In the genomic region with DNA sequence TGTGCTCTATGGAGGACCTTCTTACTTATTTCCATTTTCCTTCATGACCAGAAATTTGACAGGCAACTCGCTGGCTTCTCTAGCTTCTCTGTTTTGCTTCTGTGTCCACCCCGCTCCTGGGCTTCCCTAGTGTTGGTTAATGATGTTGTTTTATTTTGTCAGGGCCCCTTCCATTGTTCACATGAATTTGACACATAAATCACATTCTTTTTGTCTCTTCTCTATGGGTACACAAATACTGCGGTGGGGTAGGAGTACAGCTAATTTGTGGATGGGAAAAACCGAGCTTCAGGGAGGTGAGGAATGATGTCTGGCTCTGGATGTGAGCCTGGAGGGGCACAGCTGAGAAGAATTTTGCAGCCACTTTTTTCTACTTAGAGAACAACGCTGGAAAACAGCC, we compare ENCODE assay signal across 30 cellular contexts.
"Had no signal": no experiment of that assay in that cellular context is flagged by ENCODE, and none has a peak within 500 bp of the region (broad histone marks: within the 10 kb centered on the region; RNA-seq: fewer than 3 reads in every experiment).

No MANE protein-coding gene starts in this region.

- FAIRE-seq: bronchial epithelial cell had no signal

- H3K4me1 ChIP-seq: adrenal gland, esophagus muscularis mucosa, foreskin keratinocyte, gastrocnemius medialis, heart left ventricle had no signal

- DNase-seq: activated CD4-positive, alpha-beta memory T cell treated with anti-CD3 and anti-CD28 coated beads for 36 hours; activated CD4-positive, alpha-beta T cell treated with anti-CD3 and anti-CD28 coated beads for 36 hours; activated CD4-positive, alpha-beta T cell treated with anti-CD3 and anti-CD28 coated beads, Interleukin-2, amount 10 ng/mL, durations not matched to agents 24 days and 14 days; activated CD4-positive, CD25-positive, alpha-beta regulatory T cell; activated CD4-positive, CD25-positive, alpha-beta regulatory T cell treated with anti-CD3 and anti-CD28 coated beads, Interleukin-2, amount 50 U/mL, for 72 hours; activated CD8-positive, alpha-beta memory T cell treated with anti-CD3 and anti-CD28 coated beads, Interleukin-2, amount 10 ng/mL, durations not matched to agents 7 days and 5 days; activated CD8-positive, alpha-beta memory T cell treated with anti-CD3 and anti-CD28 coated beads, Interleukin-2, amount 50 U/mL, for 4 hours; activated CD8-positive, alpha-beta T cell treated with anti-CD3 and anti-CD28 coated beads, Interleukin-2, amount 10 ng/mL, durations not matched to agents 7 days and 5 days; activated effector memory CD4-positive, alpha-beta T cell treated with anti-CD3 and anti-CD28 coated beads, Interleukin-2, amount 50 U/mL, for 16 hours; activated naive CD4-positive, alpha-beta T cell treated with anti-CD3 and anti-CD28 coated beads for 36 hours; activated naive CD8-positive, alpha-beta T cell treated with anti-CD3 and anti-CD28 coated beads for 36 hours; activated naive CD8-positive, alpha-beta T cell treated with anti-CD3 and anti-CD28 coated beads, Interleukin-2, amount 50 U/mL, for 24 hours; activated T-cell treated with anti-CD3 and anti-CD28 coated beads, Interleukin-2, amount 50 U/mL, for 1 hour; activated T-cell treated with anti-CD3 and anti-CD28 coated beads, Interleukin-2, amount 50 U/mL, for 48 hours; adrenal gland; amygdala; aorta; brain microvascular endothelial cell; dermis blood vessel endothelial cell; effector CD4-positive, alpha-beta T cell; effector memory CD8-positive, alpha-beta T cell; erythroblast; foreskin keratinocyte; gastrocnemius medialis; glutamatergic neuron; heart left ventricle; T-helper 2 cell had no signal

- H3K9me3 ChIP-seq: adrenal gland, esophagus muscularis mucosa, gastrocnemius medialis, heart left ventricle had no signal

- H3K27me3 ChIP-seq: adrenal gland, brain microvascular endothelial cell, esophagus muscularis mucosa, foreskin keratinocyte, gastrocnemius medialis, heart left ventricle had no signal

- H3K4me3 ChIP-seq: adrenal gland, coronary artery, esophagus muscularis mucosa, gastrocnemius medialis, heart left ventricle had no signal

- H3K36me3 ChIP-seq: adrenal gland, brain microvascular endothelial cell, gastrocnemius medialis, heart left ventricle had no signal

- H3K27ac ChIP-seq: adrenal gland, brain microvascular endothelial cell, coronary artery, esophagus muscularis mucosa, foreskin keratinocyte, gastrocnemius medialis, heart left ventricle had no signal

- ATAC-seq: activated CD4-positive, alpha-beta T cell treated with anti-CD3 and anti-CD28 coated beads for 36 hours; activated CD8-positive, alpha-beta memory T cell treated with anti-CD3 and anti-CD28 coated beads, Interleukin-2, amount 10 ng/mL, durations not matched to agents 7 days and 5 days; activated CD8-positive, alpha-beta T cell treated with anti-CD3 and anti-CD28 coated beads, Interleukin-2, amount 10 ng/mL, durations not matched to agents 7 days and 5 days; activated naive CD8-positive, alpha-beta T cell treated with anti-CD3 and anti-CD28 coated beads, Interleukin-2, amount 50 U/mL, for 24 hours; effector memory CD8-positive, alpha-beta T cell; foreskin keratinocyte; gastrocnemius medialis; heart left ventricle had no signal
